ENCODE assay signal across 1 cellular context in the genomic region with DNA sequence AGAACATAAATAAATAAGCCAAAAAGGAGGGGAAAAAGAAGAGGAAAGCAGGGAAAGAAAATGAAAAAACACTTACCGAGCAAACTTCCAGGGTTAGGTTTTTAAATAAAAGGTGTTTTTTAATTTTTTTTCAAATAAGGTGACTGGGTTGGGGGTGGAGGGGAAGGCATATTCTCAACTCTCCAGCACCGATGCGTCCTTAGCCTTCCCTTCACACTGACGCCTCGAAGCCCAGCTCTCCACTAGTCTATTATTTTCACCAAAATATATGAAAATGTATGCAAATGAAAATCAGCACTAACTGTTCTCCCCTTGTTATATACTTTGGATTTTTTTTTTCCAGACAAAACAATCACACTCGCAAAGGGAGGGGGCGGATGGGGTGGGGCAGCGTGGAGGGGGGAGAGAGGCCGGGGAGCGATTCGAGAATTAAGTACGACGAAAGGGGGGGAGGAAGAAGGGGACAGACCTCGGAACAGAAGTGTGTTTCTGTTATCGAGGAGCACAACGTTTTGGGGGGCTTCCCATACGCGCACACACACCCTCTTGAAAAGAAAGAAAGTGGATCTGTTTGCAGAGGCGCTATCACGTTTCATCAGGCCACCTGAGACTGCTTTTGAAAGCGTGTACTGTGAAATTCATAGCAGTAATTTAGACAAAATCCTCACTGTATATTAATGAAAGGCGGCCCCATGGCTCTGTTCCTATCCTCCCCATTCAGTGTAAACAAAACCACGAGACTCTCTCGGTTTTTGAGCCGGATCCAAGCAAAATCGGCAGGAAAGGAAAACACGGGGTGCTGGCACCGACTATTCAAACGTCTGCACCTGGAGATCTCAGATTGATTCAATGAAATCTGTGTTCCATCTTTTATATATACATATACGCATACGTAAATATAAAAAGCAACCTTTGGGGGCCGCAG.
TF ChIP-seq lines count a peak whose summit lies in the region.

No MANE protein-coding gene starts in this region.

TF ChIP-seq in SK-N-SH treated with all-trans-retinoic acid at 6 μM for 48 hours, 23 proteins besides CTCF, POLR2A, EP300 and RAD21 (continued from another document):
- TF ChIP-seq ISL1 (CRISPR knock-in tag; IDR thresholded peaks at IDR 0.05): no peak
- no peak for TF ChIP-seq TOX (CRISPR knock-in tag; IDR thresholded peaks at IDR 0.05; ENCODE audit: borderline replicate concordance)
- TF ChIP-seq POU6F1 (CRISPR knock-in tag; IDR thresholded peaks at IDR 0.05; ENCODE audit: borderline replicate concordance, low read depth): no peak
- no peak for TF ChIP-seq OSR1 (CRISPR knock-in tag; IDR thresholded peaks at IDR 0.05)
